Comparison of ENCODE assay signal across 8 cellular contexts in the genomic region with DNA sequence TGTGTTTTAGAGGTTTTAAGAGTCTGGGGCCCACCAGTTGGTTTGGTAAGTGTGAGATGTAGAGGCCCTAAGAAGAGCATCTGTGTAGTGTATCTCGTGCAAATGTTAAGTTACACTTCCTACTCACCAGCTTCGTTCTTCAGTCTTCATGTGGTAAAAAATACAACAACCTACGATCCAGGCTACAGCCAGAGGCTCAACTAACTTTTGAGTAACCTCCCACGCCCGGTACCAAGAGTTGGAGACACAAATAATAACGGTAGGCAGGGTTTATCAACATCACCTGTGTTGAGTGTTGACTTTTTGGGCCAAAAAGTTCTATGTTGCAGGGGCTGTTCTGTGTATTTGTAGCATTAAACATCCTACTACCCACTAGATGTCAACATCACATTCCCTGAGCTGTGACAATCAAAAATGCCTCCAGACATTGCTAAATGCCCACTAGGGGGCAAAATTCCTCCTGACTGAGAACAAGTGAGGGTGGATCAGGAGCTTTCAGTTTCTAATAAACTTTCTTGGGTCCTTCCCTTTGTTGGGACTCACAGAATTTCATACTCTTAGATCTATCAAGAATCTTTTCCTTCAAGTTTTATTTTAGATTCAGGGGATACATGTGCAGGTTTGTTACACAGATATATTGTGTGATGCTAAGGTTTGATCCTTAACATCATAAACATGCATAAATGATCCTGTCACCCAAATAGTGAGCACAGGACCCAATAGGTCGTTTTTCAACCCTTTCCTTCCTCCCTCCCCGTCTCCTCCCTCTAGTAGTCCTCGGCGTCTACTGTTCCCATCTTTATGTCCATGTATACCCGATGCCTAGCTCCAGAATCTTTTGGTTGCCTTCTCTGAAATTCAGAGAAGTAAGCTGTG.
DNase-seq lines count a peak whose midpoint lies in the region; ATAC-seq and TF ChIP-seq lines count a peak whose summit lies in the region.

No MANE protein-coding gene starts in this region.

- no peaks in the 10 kb centered on the region for H3K9me3 ChIP-seq in OCI-LY7 (ENCODE audit: low read length)
- H3K9me3 ChIP-seq in ovary: no peaks in the 10 kb centered on the region

- H4K20me1 ChIP-seq in OCI-LY7 (ENCODE audit: insufficient read depth, low read length): no peaks in the 10 kb centered on the region

- H2AFZ ChIP-seq in OCI-LY7 (ENCODE audit: low read length): peak overlapping the region; percentile 76

- peak; percentile 40 for DNase-seq in DMS114 treated with DMSO at 0.1 percent for 48 hours (lab: John Stamatoyannopoulos, UW; ENCODE audit: unreplicated experiment)
- peak; percentile 86 for DNase-seq in OCI-LY7 (ENCODE audit: low spot score)
- peak; percentile 49 for DNase-seq in activated T-helper 1 cell treated with anti-CD3 and anti-CD28 coated beads, Interleukin-12 subunit alpha, Interleukin-12 subunit beta, Interleukin-2, Interleukin-4 antibody, amounts not matched to agents 30 ng/mL and 10 ng/mL and 1 ng/mL, durations not matched to agents 14 hours and 24 hours and 36 hours (ENCODE audit: low spot score)
- DNase-seq in foreskin melanocyte: peak; percentile 73
- DNase-seq in ovary: peak in 2 of 5 donors; percentile 11 to 49
- DNase-seq in NCI-H187 treated with DMSO at 0.1 percent for 48 hours (lab: John Stamatoyannopoulos, UW): no peak

- intact Hi-C loops in OCI-LY7 (cut with micrococcal nuclease; ENCODE audit: unreplicated experiment): loop anchor here (1.0 kb wide), 2 partner anchors 96 to 302 kb away; no protein-coding TSS in a partner anchor
- intact Hi-C loops in activated T-helper 1 cell treated with anti-CD3 and anti-CD28 coated beads, Interleukin-12 subunit alpha, Interleukin-12 subunit beta, Interleukin-2, Interleukin-4 antibody, amounts not matched to agents 30 ng/mL and 10 ng/mL and 1 ng/mL, durations not matched to agents 14 hours and 24 hours and 36 hours (cut with micrococcal nuclease): loop anchor here (1.0 to 5.0 kb wide), 3 partner anchors 96 to 911 kb away; no protein-coding TSS in a partner anchor
- intact Hi-C loops in ovary (cut with DNase I): loop anchor here in 1 of 4 donors (5.0 kb wide), 1 partner anchor 96 kb away; a partner anchor contains a TSS

- no peak overlapping the region for H3K27ac Mint-ChIP-seq in activated T-helper 1 cell treated with anti-CD3 and anti-CD28 coated beads, Interleukin-12 subunit alpha, Interleukin-12 subunit beta, Interleukin-2, Interleukin-4 antibody, amounts not matched to agents 30 ng/mL and 10 ng/mL and 1 ng/mL, durations not matched to agents 14 hours and 24 hours and 36 hours

- ATAC-seq in GM19455 (IDR thresholded peaks at IDR 0.05; ENCODE audit: unreplicated experiment): peak; percentile 83
- ATAC-seq in HG03520 (IDR thresholded peaks at IDR 0.05; ENCODE audit: unreplicated experiment): peak; percentile 94

- H3K4me3 ChIP-seq in OCI-LY7 (ENCODE audit: low read depth, low read length, poor library complexity, severe bottlenecking) (peak overlapping the region; percentile 41), ovary (no peak overlapping the region)

- TF ChIP-seq CTCF in OCI-LY7 (conservative IDR thresholded peaks at IDR 0.05; ENCODE audit: low read length): peak; percentile 98
- TF ChIP-seq CTCF in ovary (IDR thresholded peaks at IDR 0.05): peak in 2 of 3 donors; percentile 22 to 23

- TF ChIP-seq EP300 in ovary (IDR thresholded peaks at IDR 0.05): no peak

- H3K27me3 Mint-ChIP-seq in activated T-helper 1 cell treated with anti-CD3 and anti-CD28 coated beads, Interleukin-12 subunit alpha, Interleukin-12 subunit beta, Interleukin-2, Interleukin-4 antibody, amounts not matched to agents 30 ng/mL and 10 ng/mL and 1 ng/mL, durations not matched to agents 14 hours and 24 hours and 36 hours (ENCODE audit: insufficient read depth): no peaks in the 10 kb centered on the region

- H3K27me3 ChIP-seq in ovary: no peaks in the 10 kb centered on the region

- H3K9me2 ChIP-seq in OCI-LY7 (ENCODE audit: insufficient read depth, low read length): 0 out of 2 replicates have a peak, but pooled peaks cover under 1% of the 10 kb centered on the region

- H3K36me3 Mint-ChIP-seq in activated T-helper 1 cell treated with anti-CD3 and anti-CD28 coated beads, Interleukin-12 subunit alpha, Interleukin-12 subunit beta, Interleukin-2, Interleukin-4 antibody, amounts not matched to agents 30 ng/mL and 10 ng/mL and 1 ng/mL, durations not matched to agents 14 hours and 24 hours and 36 hours (ENCODE audit: low read depth): no peaks in the 10 kb centered on the region

- WGBS in ovary, 3 donors: 80 to 85% (median 81%) methylated on average over 11 of the region's 11 CpGs

- H3K36me3 ChIP-seq in OCI-LY7 (ENCODE audit: insufficient read depth, low read length): no peaks in the 10 kb centered on the region
- no peaks in the 10 kb centered on the region for H3K36me3 ChIP-seq in ovary

- H3K4me1 ChIP-seq in OCI-LY7 (ENCODE audit: insufficient read depth, low read length, poor library complexity, severe bottlenecking) (peaks cover 6% of the 10 kb centered on the region), ovary (ENCODE audit: insufficient read depth) (no peaks in the 10 kb centered on the region)

- no peaks in the 10 kb centered on the region for H3K9me3 Mint-ChIP-seq in activated T-helper 1 cell treated with anti-CD3 and anti-CD28 coated beads, Interleukin-12 subunit alpha, Interleukin-12 subunit beta, Interleukin-2, Interleukin-4 antibody, amounts not matched to agents 30 ng/mL and 10 ng/mL and 1 ng/mL, durations not matched to agents 14 hours and 24 hours and 36 hours

- H3K4me3 Mint-ChIP-seq in activated T-helper 1 cell treated with anti-CD3 and anti-CD28 coated beads, Interleukin-12 subunit alpha, Interleukin-12 subunit beta, Interleukin-2, Interleukin-4 antibody, amounts not matched to agents 30 ng/mL and 10 ng/mL and 1 ng/mL, durations not matched to agents 14 hours and 24 hours and 36 hours: peak overlapping the region; percentile 12

- CTCF ChIA-PET in OCI-LY7 (lab: Charles Lee; ENCODE audit: unreplicated experiment): interaction anchor here (0.6 to 1.8 kb wide), 4 partner anchors 12 to 95 kb away, joined by 3 to 7 read pairs (median 3); a partner anchor contains a TSS

- POLR2A ChIA-PET in OCI-LY7 (lab: Charles Lee): interaction anchor here (0.6 to 4.1 kb wide), 6 partner anchors 13 to 356 kb away, joined by 3 to 24 read pairs (median 3); a partner anchor contains a TSS

- H3K27ac ChIP-seq in OCI-LY7 (ENCODE audit: low read depth, low read length, poor library complexity, severe bottlenecking) (no peak overlapping the region), ovary (no peak overlapping the region)

- no peak for TF ChIP-seq POLR2A in ovary (IDR thresholded peaks at IDR 0.05)

- H3K79me2 ChIP-seq in OCI-LY7 (ENCODE audit: insufficient read depth, low read depth, low read length): no peaks in the 10 kb centered on the region

- BruUV-seq in OCI-LY7 (replicated peaks; lab: Mats Ljungman, UMichigan): no TSS peak

- H3K4me1 Mint-ChIP-seq in activated T-helper 1 cell treated with anti-CD3 and anti-CD28 coated beads, Interleukin-12 subunit alpha, Interleukin-12 subunit beta, Interleukin-2, Interleukin-4 antibody, amounts not matched to agents 30 ng/mL and 10 ng/mL and 1 ng/mL, durations not matched to agents 14 hours and 24 hours and 36 hours (ENCODE audit: low read depth): peaks cover 31% of the 10 kb centered on the region

- peak overlapping the region; percentile 68 for H3K4me2 ChIP-seq in OCI-LY7 (ENCODE audit: low read length)
